1 cellular context compared by ENCODE assay signal in genomic region chr15:101070502-101071273, GRCh38.
A peak's percentile ranks its signal among the peaks of the same experiment; 100 is the strongest.
TF ChIP-seq lines count a peak whose summit lies in the region.

No MANE protein-coding gene starts in this region.

TF ChIP-seq in HepG2, 621 proteins besides CTCF, POLR2A, EP300 and RAD21 (continued from another document and continues in another):
- TF ChIP-seq MTA1 (CRISPR knock-in tag; IDR thresholded peaks at IDR 0.05; ENCODE audit: borderline replicate concordance) (no peak; the same call in 1 of the 2 replicates), ZNF746 (CRISPR knock-in tag; IDR thresholded peaks at IDR 0.05) (0 out of 2 replicates have a peak, but pooled peaks have one; percentile 40), SALL2 (CRISPR knock-in tag; IDR thresholded peaks at IDR 0.05) (peak; percentile 67; the same call in 1 of the 2 replicates), CBX1 (IDR thresholded peaks at IDR 0.05; ENCODE audit: low read depth) (no peak), SIN3A (IDR thresholded peaks at IDR 0.05; ENCODE audit: borderline replicate concordance, low read depth, low read length) (0 out of 2 replicates have a peak, but pooled peaks have one; percentile 55), ZBTB39 (CRISPR knock-in tag; IDR thresholded peaks at IDR 0.05) (no peak), ZNF503 (CRISPR knock-in tag; IDR thresholded peaks at IDR 0.05) (peak; percentile 98), ZNF703 (CRISPR knock-in tag; IDR thresholded peaks at IDR 0.05; ENCODE audit: borderline replicate concordance) (no peak), KAT2B (IDR thresholded peaks at IDR 0.05; ENCODE audit: borderline replicate concordance, low read depth, low read length) (no peak), MAZ (IDR thresholded peaks at IDR 0.05; ENCODE audit: borderline replicate concordance, low read depth, low read length) (0 out of 2 replicates have a peak, but pooled peaks have one; percentile 21), MAZ (CRISPR knock-in tag; IDR thresholded peaks at IDR 0.05; ENCODE audit: low read depth) (no peak), ZBTB8A (CRISPR knock-in tag; IDR thresholded peaks at IDR 0.05; ENCODE audit: borderline replicate concordance, low read depth) (no peak), SETDB1 (CRISPR knock-in tag; IDR thresholded peaks at IDR 0.05; ENCODE audit: borderline replicate concordance) (no peak), PAWR (CRISPR knock-in tag; IDR thresholded peaks at IDR 0.05; ENCODE audit: borderline replicate concordance) (no peak), ZNF652 (CRISPR knock-in tag; IDR thresholded peaks at IDR 0.05; ENCODE audit: borderline replicate concordance, low read depth) (peak; percentile 22; the same call in 1 of the 2 replicates), SMARCE1 (IDR thresholded peaks at IDR 0.05; ENCODE audit: borderline replicate concordance) (no peak), FOXK1 (CRISPR knock-in tag; IDR thresholded peaks at IDR 0.05; ENCODE audit: borderline replicate concordance, low read depth) (peak; percentile 86), MYPOP (CRISPR knock-in tag; IDR thresholded peaks at IDR 0.05) (peak; percentile 50; the same call in 1 of the 2 replicates), ATF1 (CRISPR knock-in tag; IDR thresholded peaks at IDR 0.05) (peak; percentile 73), ARNT (IDR thresholded peaks at IDR 0.05) (no peak), ZNF770 (CRISPR knock-in tag; IDR thresholded peaks at IDR 0.05) (no peak), ZNF121 (CRISPR knock-in tag; IDR thresholded peaks at IDR 0.05) (no peak), YEATS2 (CRISPR knock-in tag; IDR thresholded peaks at IDR 0.05; ENCODE audit: borderline replicate concordance) (no peak), MEIS1 (CRISPR knock-in tag; IDR thresholded peaks at IDR 0.05; ENCODE audit: borderline replicate concordance) (peak; percentile 62; the same call in 1 of the 2 replicates), MXD3 (CRISPR knock-in tag; IDR thresholded peaks at IDR 0.05) (no peak), RXRB (CRISPR knock-in tag; IDR thresholded peaks at IDR 0.05; ENCODE audit: borderline replicate concordance) (peak; percentile 94), NAIF1 (CRISPR knock-in tag; IDR thresholded peaks at IDR 0.05; ENCODE audit: borderline replicate concordance) (no peak; the same call in 1 of the 2 replicates), ZNF569 (CRISPR knock-in tag; IDR thresholded peaks at IDR 0.05; ENCODE audit: borderline replicate concordance) (peak; percentile 42; the same call in 1 of the 2 replicates), ATF4 (CRISPR knock-in tag; IDR thresholded peaks at IDR 0.05) (peak in 1 of 2 experiments; percentile 75; a peak in 2 of 4 replicates), POGZ (CRISPR knock-in tag; IDR thresholded peaks at IDR 0.05) (peak; percentile 75; the same call in 1 of the 2 replicates), SMAD1 (CRISPR knock-in tag; IDR thresholded peaks at IDR 0.05; ENCODE audit: borderline replicate concordance, low read depth) (no peak), PHF8 (CRISPR knock-in tag; IDR thresholded peaks at IDR 0.05) (no peak), ZNF441 (CRISPR knock-in tag; IDR thresholded peaks at IDR 0.05; ENCODE audit: borderline replicate concordance) (no peak), ZFP62 (CRISPR knock-in tag; IDR thresholded peaks at IDR 0.05) (no peak), TBX3 (IDR thresholded peaks at IDR 0.05; ENCODE audit: borderline replicate concordance) (peak; percentile 95), MIXL1 (CRISPR knock-in tag; IDR thresholded peaks at IDR 0.05) (peak; percentile 99), NR2F2 (IDR thresholded peaks at IDR 0.05; ENCODE audit: borderline replicate concordance, low read depth) (peak; percentile 98), MAX (IDR thresholded peaks at IDR 0.05) (peak; percentile 24; the same call in 1 of the 2 replicates), HOXD1 (CRISPR knock-in tag; IDR thresholded peaks at IDR 0.05) (peak; percentile 92), LRRFIP1 (CRISPR knock-in tag; conservative IDR thresholded peaks at IDR 0.05) (no peak), ZNF276 (CRISPR knock-in tag; IDR thresholded peaks at IDR 0.05; ENCODE audit: low read depth) (no peak), ZFP36L1 (CRISPR knock-in tag; IDR thresholded peaks at IDR 0.05) (peak; percentile 47; the same call in 1 of the 2 replicates), NFAT5 (CRISPR knock-in tag; IDR thresholded peaks at IDR 0.05) (no peak), ZNF432 (CRISPR knock-in tag; IDR thresholded peaks at IDR 0.05; ENCODE audit: borderline replicate concordance) (no peak), MYC (CRISPR knock-in tag; IDR thresholded peaks at IDR 0.05; ENCODE audit: borderline replicate concordance) (peak; percentile 53; the same call in 1 of the 2 replicates)
